In the genomic region with DNA sequence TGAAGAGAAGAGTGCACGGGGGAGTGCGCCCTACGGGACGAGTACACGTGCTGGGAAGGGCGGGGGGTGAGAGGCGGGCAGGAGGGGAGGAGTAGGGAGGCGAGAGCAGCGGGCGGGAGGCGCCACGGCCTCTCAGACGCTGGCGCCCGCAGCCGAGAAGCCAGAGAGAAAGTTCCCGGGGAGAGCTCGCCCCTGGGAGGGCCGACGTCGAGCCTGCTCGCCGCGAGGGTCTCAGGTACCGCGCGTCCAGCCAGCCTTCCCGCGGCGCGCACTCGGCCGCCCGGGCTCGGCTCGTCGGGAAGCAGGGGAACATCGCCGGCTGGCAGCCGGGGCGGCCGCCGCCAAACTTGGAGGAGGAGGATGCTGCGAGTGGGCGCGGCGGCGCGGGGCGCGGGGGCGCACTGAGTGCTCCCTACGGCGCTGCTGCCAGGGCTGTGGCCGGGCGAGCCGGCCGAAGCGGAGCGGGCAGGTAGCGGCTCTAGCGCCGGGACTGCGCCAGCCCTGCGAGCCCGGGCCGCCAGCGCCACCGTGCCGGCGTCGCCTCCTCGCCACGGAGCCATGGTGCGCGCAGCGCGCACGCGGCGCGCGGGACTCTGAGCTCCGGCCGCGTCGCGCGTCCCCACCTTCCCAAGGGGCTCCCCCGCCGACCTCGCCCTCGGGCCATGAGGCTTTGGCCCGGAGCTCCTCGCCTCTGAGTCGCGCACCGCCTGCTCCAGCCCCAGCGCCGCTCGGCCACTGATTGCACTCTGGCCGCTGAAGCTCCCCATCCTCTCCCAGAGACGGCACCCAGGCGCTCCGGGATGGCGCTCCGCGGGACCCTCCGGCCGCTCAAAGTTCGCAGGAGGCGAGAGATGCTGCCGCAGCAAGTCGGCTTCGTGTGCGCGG, we compare ENCODE assay signal across 8 cellular contexts. TPM values are rescaled to one million over a fixed set of nuclear protein-coding genes. Genes with fewer than 3 reads are reported as not detected.
DNase-seq lines count a peak whose midpoint lies in the region; ATAC-seq and TF ChIP-seq lines count a peak whose summit lies in the region.

A gene with protein sequence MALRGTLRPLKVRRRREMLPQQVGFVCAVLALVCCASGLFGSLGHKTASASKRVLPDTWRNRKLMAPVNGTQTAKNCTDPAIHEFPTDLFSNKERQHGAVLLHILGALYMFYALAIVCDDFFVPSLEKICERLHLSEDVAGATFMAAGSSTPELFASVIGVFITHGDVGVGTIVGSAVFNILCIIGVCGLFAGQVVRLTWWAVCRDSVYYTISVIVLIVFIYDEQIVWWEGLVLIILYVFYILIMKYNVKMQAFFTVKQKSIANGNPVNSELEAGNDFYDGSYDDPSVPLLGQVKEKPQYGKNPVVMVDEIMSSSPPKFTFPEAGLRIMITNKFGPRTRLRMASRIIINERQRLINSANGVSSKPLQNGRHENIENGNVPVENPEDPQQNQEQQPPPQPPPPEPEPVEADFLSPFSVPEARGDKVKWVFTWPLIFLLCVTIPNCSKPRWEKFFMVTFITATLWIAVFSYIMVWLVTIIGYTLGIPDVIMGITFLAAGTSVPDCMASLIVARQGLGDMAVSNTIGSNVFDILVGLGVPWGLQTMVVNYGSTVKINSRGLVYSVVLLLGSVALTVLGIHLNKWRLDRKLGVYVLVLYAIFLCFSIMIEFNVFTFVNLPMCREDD (plus strand): TSS at position 135 of the 885 bp plus-strand sequence. CDS start 666 bp downstream, at position 801.

- TF ChIP-seq CTCF in coronary artery (IDR thresholded peaks at IDR 0.05): no peak
- no peak for TF ChIP-seq CTCF in natural killer cell (IDR thresholded peaks at IDR 0.05)

- H3K36me3 Mint-ChIP-seq in natural killer cell: no peaks in the 10 kb centered on the region

- H3K27me3 Mint-ChIP-seq in natural killer cell (ENCODE audit: low read depth in 2 of 2): peaks cover 65 to 67% of the 10 kb centered on the region in 2 donors

- peak; percentile 25 for DNase-seq in AG08395 (ENCODE audit: low spot score)
- peak; percentile 3 for DNase-seq in HS-5 (ENCODE audit: low read depth)
- DNase-seq in coronary artery (ENCODE audit: low spot score): no peak
- no peak for DNase-seq in natural killer cell
- DNase-seq in NK-92 (lab: John Stamatoyannopoulos, UW; ENCODE audit: unreplicated experiment): no peak
- no peak for DNase-seq in SW 1271 (lab: John Stamatoyannopoulos, UW)
- DNase-seq in ACHN: no peak

- peak within 1 kb of the TSS; percentile 74 for H3K4me3 ChIP-seq in coronary artery

- H3K4me3 Mint-ChIP-seq in natural killer cell: peak within 1 kb of the TSS; percentile 74

- peaks cover 5 to 7% of the 10 kb centered on the region in 2 donors for H3K4me1 Mint-ChIP-seq in natural killer cell

- H3K27ac ChIP-seq in coronary artery: no peak within 1 kb of the TSS

- in situ Hi-C loops in ACHN (cut with HindIII; ENCODE audit: low pct_ligation_motif_present, low pct_unique_long_range_greater_than_20kb, low sequenced_read_pairs): no loop called here

- no peak within 1 kb of the TSS for H3K27ac Mint-ChIP-seq in natural killer cell

- peak in 1 of 3 donors; percentile 45 for ATAC-seq in natural killer cell
- ATAC-seq in GM19324 (IDR thresholded peaks at IDR 0.05; ENCODE audit: low FRiP score, unreplicated experiment): no peak

- no peaks in the 10 kb centered on the region for H3K9me3 Mint-ChIP-seq in natural killer cell

- intact Hi-C loops in natural killer cell (cut with micrococcal nuclease): no loop called here

RNA-seq across cellular contexts. Expression of the gene that starts here (rescaled TPM):
- 1 to 10 TPM; 1.1 to 3.2 (median 2.1) TPM for total RNA-seq in natural killer cell

Comparison
In these comparisons a context has a peak if more than half of its experiments do, and no peak if none do; other contexts are left out.
1. DNase-seq: peak in AG08395 (single experiment) and HS-5 (single experiment); none in coronary artery (single experiment), natural killer cell (single experiment), NK-92 (single experiment), SW 1271 (0 of 2) and ACHN (single experiment).